In the genomic region with DNA sequence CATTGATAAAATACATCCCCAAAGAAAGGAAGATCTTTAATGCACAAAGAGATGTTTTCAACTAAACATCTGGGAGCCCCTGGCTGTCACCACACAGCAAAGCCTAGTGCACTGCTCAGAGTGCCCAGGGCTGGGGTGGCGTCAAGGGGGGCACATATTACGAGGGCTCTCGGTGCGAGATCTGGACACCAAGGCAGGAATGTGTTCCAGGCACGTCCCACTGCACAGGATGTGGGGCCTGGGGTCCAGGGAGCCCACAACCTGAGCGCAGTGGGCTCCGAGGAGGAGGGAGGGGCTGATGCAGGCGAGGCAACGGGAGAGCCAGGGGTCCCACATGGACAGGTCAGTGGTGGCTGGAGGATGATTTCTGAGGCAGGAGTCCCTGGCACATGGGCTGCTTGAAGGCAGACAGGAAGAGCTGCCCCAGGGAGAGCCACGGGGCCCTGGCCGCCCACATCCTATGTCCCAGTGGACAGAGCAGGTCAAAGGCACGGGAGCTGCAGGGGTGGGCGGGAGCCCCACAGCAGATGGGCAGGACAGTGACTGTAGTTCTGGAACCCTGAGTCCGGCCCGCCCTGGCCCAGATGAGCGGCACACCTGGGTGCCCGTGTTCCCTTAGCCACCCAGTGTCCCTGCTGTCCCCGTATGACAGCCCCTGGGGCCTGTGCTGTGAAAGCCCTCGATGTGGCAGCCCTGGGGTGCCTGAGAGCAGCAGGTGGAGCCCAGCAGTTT, we compare ENCODE assay signal across 17 cellular contexts. TPM values are rescaled to one million over a fixed set of nuclear protein-coding genes. Genes with fewer than 3 reads are reported as not detected.
A peak's percentile ranks its signal among the peaks of the same experiment; 100 is the strongest.
DNase-seq lines count a peak whose midpoint lies in the region; ATAC-seq and TF ChIP-seq lines count a peak whose summit lies in the region.
"Had no signal": no experiment of that assay in that cellular context is flagged by ENCODE, and none has a peak within 500 bp of the region (broad histone marks: within the 10 kb centered on the region; RNA-seq: fewer than 3 reads in every experiment).

No MANE protein-coding gene starts in this region.

- no peaks in the 10 kb centered on the region for H3K4me1 Mint-ChIP-seq in T-helper 2 cell treated with Interferon-gamma antibody and Interleukin-4, amounts not matched to agents 5 μg/mL and 100 μg/mL, for 36 hours (ENCODE audit: low read depth)
- H3K4me1 Mint-ChIP-seq in chondrocyte (ENCODE audit: low read depth), result peaks cover 11% of the 10 kb centered on the region
- peaks cover 13% of the 10 kb centered on the region for H3K4me1 Mint-ChIP-seq in stimulated activated effector memory CD8-positive, alpha-beta T cell treated with anti-CD3 and anti-CD28 coated beads, Interleukin-12 subunit alpha, Interleukin-12 subunit beta, amount 100 ng/mL, for 72 hours

- no peaks in the 10 kb centered on the region for H3K9me3 ChIP-seq in heart right ventricle
- H3K9me3 ChIP-seq: BLaER1 treated with 17β-estradiol and CSF1 and Interleukin-3, amounts not matched to agents 10 nM and 100 nM; MG63 had no signal

- H3K36me3 ChIP-seq in heart right ventricle, result peaks cover 4 to 100% (median 58%) of the 10 kb centered on the region in 9 donors

- ATAC-seq in Right ventricle myocardium superior (ENCODE audit: poor library complexity), result no peak
- no peak for ATAC-seq in heart right ventricle
- no peak for ATAC-seq in stimulated activated effector memory CD8-positive, alpha-beta T cell treated with anti-CD3 and anti-CD28 coated beads, Interleukin-12 subunit alpha, Interleukin-12 subunit beta, amount 100 ng/mL, for 72 hours

- no peak overlapping the region for H3K27ac ChIP-seq in heart right ventricle
- H3K27ac ChIP-seq: 22Rv1 had no signal

- H3K4me3 ChIP-seq in heart right ventricle, result no peak overlapping the region
- H3K4me3 ChIP-seq: BLaER1 treated with 17β-estradiol and CSF1 and Interleukin-3, amounts not matched to agents 10 nM and 100 nM; MG63 had no signal

- no peaks in the 10 kb centered on the region for H3K9me3 Mint-ChIP-seq in T-helper 2 cell treated with Interferon-gamma antibody and Interleukin-4, amounts not matched to agents 5 μg/mL and 100 μg/mL, for 36 hours
- H3K9me3 Mint-ChIP-seq in chondrocyte (ENCODE audit: low read depth), result no peaks in the 10 kb centered on the region
- H3K9me3 Mint-ChIP-seq in stimulated activated effector memory CD8-positive, alpha-beta T cell treated with anti-CD3 and anti-CD28 coated beads, Interleukin-12 subunit alpha, Interleukin-12 subunit beta, amount 100 ng/mL, for 72 hours, result no peaks in the 10 kb centered on the region

- no peak for DNase-seq in T-helper 2 cell treated with Interferon-gamma antibody and Interleukin-4, amounts not matched to agents 5 μg/mL and 100 μg/mL, for 36 hours (ENCODE audit: low spot score)
- no peak for DNase-seq in T-helper 2 cell
- DNase-seq in Right ventricle myocardium superior, result peak; percentile 30
- no peak for DNase-seq in heart right ventricle
- DNase-seq in chondrocyte (ENCODE audit: low spot score), result no peak
- DNase-seq in stimulated activated effector memory CD8-positive, alpha-beta T cell treated with anti-CD3 and anti-CD28 coated beads, Interleukin-12 subunit alpha, Interleukin-12 subunit beta, amount 100 ng/mL, for 72 hours (ENCODE audit: low spot score in 2 of 2), result no peak
- DNase-seq in stimulated activated CD4-positive, alpha-beta T cell treated with anti-CD3 and anti-CD28 coated beads, Interleukin-4, amount 100 ng/mL, for 4 hours, result no peak
- no peak for DNase-seq in NCI-H146 (lab: John Stamatoyannopoulos, UW)
- DNase-seq: DMS 273 treated with DMSO at 0.1 percent for 48 hours, EL, H7, MG63, NCI-H1092 treated with DMSO at 0.1 percent for 48 hours, NCI-H1694 treated with DMSO at 0.1 percent for 48 hours, SHP77 treated with DMSO at 0.1 percent for 48 hours had no signal

- no peak for TF ChIP-seq CTCF in heart right ventricle (IDR thresholded peaks at IDR 0.05)
- no peak for TF ChIP-seq CTCF in chondrocyte (IDR thresholded peaks at IDR 0.05)

- peak overlapping the region; percentile 49 for H3K27ac Mint-ChIP-seq in T-helper 2 cell treated with Interferon-gamma antibody and Interleukin-4, amounts not matched to agents 5 μg/mL and 100 μg/mL, for 36 hours
- peak overlapping the region; percentile 22 for H3K27ac Mint-ChIP-seq in chondrocyte (ENCODE audit: unreplicated experiment)
- H3K27ac Mint-ChIP-seq in stimulated activated effector memory CD8-positive, alpha-beta T cell treated with anti-CD3 and anti-CD28 coated beads, Interleukin-12 subunit alpha, Interleukin-12 subunit beta, amount 100 ng/mL, for 72 hours, result peak overlapping the region; percentile 79

- 92 to 93% methylated on average over 19 of the region's 19 CpGs for WGBS in heart right ventricle, 2 donors

- intact Hi-C loops in Right ventricle myocardium superior (cut with DNase I) (no loop called here), heart right ventricle (cut with DNase I) (no loop called here)

- peaks cover 0 to 8% (median 0%) of the 10 kb centered on the region in 9 donors for H3K4me1 ChIP-seq in heart right ventricle

- H3K4me3 Mint-ChIP-seq in T-helper 2 cell treated with Interferon-gamma antibody and Interleukin-4, amounts not matched to agents 5 μg/mL and 100 μg/mL, for 36 hours, result no peak overlapping the region
- no peak overlapping the region for H3K4me3 Mint-ChIP-seq in chondrocyte (ENCODE audit: unreplicated experiment)
- no peak overlapping the region for H3K4me3 Mint-ChIP-seq in stimulated activated effector memory CD8-positive, alpha-beta T cell treated with anti-CD3 and anti-CD28 coated beads, Interleukin-12 subunit alpha, Interleukin-12 subunit beta, amount 100 ng/mL, for 72 hours

- H3K36me3 Mint-ChIP-seq in T-helper 2 cell treated with Interferon-gamma antibody and Interleukin-4, amounts not matched to agents 5 μg/mL and 100 μg/mL, for 36 hours (ENCODE audit: low read depth), result peaks cover 45% of the 10 kb centered on the region
- H3K36me3 Mint-ChIP-seq in chondrocyte (ENCODE audit: low read depth), result peaks cover 38% of the 10 kb centered on the region
- H3K36me3 Mint-ChIP-seq in stimulated activated effector memory CD8-positive, alpha-beta T cell treated with anti-CD3 and anti-CD28 coated beads, Interleukin-12 subunit alpha, Interleukin-12 subunit beta, amount 100 ng/mL, for 72 hours, result peaks cover 100% of the 10 kb centered on the region

- no peaks in the 10 kb centered on the region for H3K27me3 ChIP-seq in heart right ventricle
- H3K27me3 ChIP-seq: BLaER1 treated with 17β-estradiol and CSF1 and Interleukin-3, amounts not matched to agents 10 nM and 100 nM; MG63 had no signal

- no peaks in the 10 kb centered on the region for H3K27me3 Mint-ChIP-seq in T-helper 2 cell treated with Interferon-gamma antibody and Interleukin-4, amounts not matched to agents 5 μg/mL and 100 μg/mL, for 36 hours (ENCODE audit: low read depth)
- H3K27me3 Mint-ChIP-seq in chondrocyte (ENCODE audit: low read depth), result no peaks in the 10 kb centered on the region

RNA-seq across cellular contexts. Expression of gene ZNF778, which starts 56.4 kb away (rescaled TPM):
- total RNA-seq in Right ventricle myocardium superior (9.9 TPM), heart right ventricle (10 to 100 TPM in 2 of 10 donors, 1 to 10 TPM in 8; 5.9 to 11.3 (median 8.8) TPM), chondrocyte (5.8 to 7.7 TPM (median 6.6 TPM) in 3 replicates)
- 1 to 10 TPM; 1.7 to 1.8 TPM for polyA plus RNA-seq in heart right ventricle

Comparison
In these comparisons a context has a peak if more than half of its experiments do, and no peak if none do; other contexts are left out.
1. H3K27ac Mint-ChIP-seq: peak in every context shown above with its lines; median percentile 79 in stimulated activated effector memory CD8-positive, alpha-beta T cell treated with anti-CD3 and anti-CD28 coated beads, Interleukin-12 subunit alpha, Interleukin-12 subunit beta, amount 100 ng/mL, for 72 hours; 49 in T-helper 2 cell treated with Interferon-gamma antibody and Interleukin-4, amounts not matched to agents 5 μg/mL and 100 μg/mL, for 36 hours; 22 in chondrocyte.